10 cellular contexts compared by ENCODE assay signal in genomic region chr7:42227523-42227922, GRCh38. TPM values are rescaled to one million over a fixed set of nuclear protein-coding genes. Genes with fewer than 3 reads are reported as not detected.
DNase-seq lines count a peak whose midpoint lies in the region; ATAC-seq and TF ChIP-seq lines count a peak whose summit lies in the region.
"Had no signal": no experiment of that assay in that cellular context is flagged by ENCODE, and none has a peak within 500 bp of the region (broad histone marks: within the 10 kb centered on the region; RNA-seq: fewer than 3 reads in every experiment).

No MANE protein-coding gene starts in this region.

- TF ChIP-seq CTCF in thoracic aorta (IDR thresholded peaks at IDR 0.05): no peak

- H3K27me3 ChIP-seq in iPS-15b (ENCODE audit: control insufficient read depth, insufficient read depth, low read length): no peaks in the 10 kb centered on the region
- no peaks in the 10 kb centered on the region for H3K27me3 ChIP-seq in thoracic aorta (replicated peaks; ENCODE audit: insufficient read depth)

- H3K9me3 ChIP-seq in iPS-15b (ENCODE audit: control insufficient read depth, insufficient read depth, low read length): no peaks in the 10 kb centered on the region
- no peaks in the 10 kb centered on the region for H3K9me3 ChIP-seq in thoracic aorta

- peak overlapping the region; percentile 71 for H3K9ac ChIP-seq in iPS-15b (ENCODE audit: low read depth, low read length)

- intact Hi-C loops in sciatic nerve (cut with DNase I): no loop called here

- H3K27ac ChIP-seq in thoracic aorta: no peak overlapping the region
- H3K27ac ChIP-seq: epithelial cell of prostate had no signal

- H3K4me1 ChIP-seq in iPS-15b (ENCODE audit: control insufficient read depth, insufficient read depth, low read length) (peaks cover 69% of the 10 kb centered on the region), thoracic aorta (ENCODE audit: control insufficient read depth in 1 of 2, low read depth in 2 of 2) (peaks cover 5 to 14% of the 10 kb centered on the region in 2 donors)

- H3K4me3 ChIP-seq in iPS-15b (ENCODE audit: low read depth, low read length) (peak overlapping the region; percentile 71), thoracic aorta (peak overlapping the region; percentile 71)

- no peak for ATAC-seq in thoracic aorta (ENCODE audit: insufficient number of reproducible peaks, low FRiP score, low read depth)
- no peak for ATAC-seq in sciatic nerve

- peak; percentile 48 for DNase-seq in activated CD8-positive, alpha-beta memory T cell treated with anti-CD3 and anti-CD28 coated beads, Interleukin-2, amount 50 U/mL, for 48 hours
- DNase-seq in activated CD8-positive, alpha-beta memory T cell treated with anti-CD3 and anti-CD28 coated beads, Interleukin-2, amount 50 U/mL, for 4 hours: no peak
- peak; percentile 82 for DNase-seq in RPMI8226
- DNase-seq in thoracic aorta (ENCODE audit: low spot score): no peak
- DNase-seq in sciatic nerve (ENCODE audit: low spot score): no peak
- no peak for DNase-seq in OCI-M2 (lab: John Stamatoyannopoulos, UW; ENCODE audit: unreplicated experiment)
- no peak for DNase-seq in C1 segment of cervical spinal cord (lab: John Stamatoyannopoulos, UW)

- H3K36me3 ChIP-seq in iPS-15b (ENCODE audit: control insufficient read depth, insufficient read depth, low read length): no peaks in the 10 kb centered on the region
- H3K36me3 ChIP-seq in thoracic aorta: no peaks in the 10 kb centered on the region

RNA-seq across cellular contexts. Expression of gene GLI3, which starts 9.5 kb away (rescaled TPM):
- total RNA-seq in thoracic aorta: 1 to 10 TPM; 3.4 to 6.6 TPM
- total RNA-seq in sciatic nerve: 33.8 TPM
- total RNA-seq: CD4-positive, CD25-positive, alpha-beta regulatory T cell had no signal

Comparison
In these comparisons a context has a peak if more than half of its experiments do, and no peak if none do; other contexts are left out.
1. DNase-seq: peak in activated CD8-positive, alpha-beta memory T cell treated with anti-CD3 and anti-CD28 coated beads, Interleukin-2, amount 50 U/mL, for 48 hours (single experiment) and RPMI8226 (single experiment); none in activated CD8-positive, alpha-beta memory T cell treated with anti-CD3 and anti-CD28 coated beads, Interleukin-2, amount 50 U/mL, for 4 hours (single experiment), thoracic aorta (single experiment), sciatic nerve (single experiment), OCI-M2 (single experiment) and C1 segment of cervical spinal cord (0 of 14).